In the genomic region with DNA sequence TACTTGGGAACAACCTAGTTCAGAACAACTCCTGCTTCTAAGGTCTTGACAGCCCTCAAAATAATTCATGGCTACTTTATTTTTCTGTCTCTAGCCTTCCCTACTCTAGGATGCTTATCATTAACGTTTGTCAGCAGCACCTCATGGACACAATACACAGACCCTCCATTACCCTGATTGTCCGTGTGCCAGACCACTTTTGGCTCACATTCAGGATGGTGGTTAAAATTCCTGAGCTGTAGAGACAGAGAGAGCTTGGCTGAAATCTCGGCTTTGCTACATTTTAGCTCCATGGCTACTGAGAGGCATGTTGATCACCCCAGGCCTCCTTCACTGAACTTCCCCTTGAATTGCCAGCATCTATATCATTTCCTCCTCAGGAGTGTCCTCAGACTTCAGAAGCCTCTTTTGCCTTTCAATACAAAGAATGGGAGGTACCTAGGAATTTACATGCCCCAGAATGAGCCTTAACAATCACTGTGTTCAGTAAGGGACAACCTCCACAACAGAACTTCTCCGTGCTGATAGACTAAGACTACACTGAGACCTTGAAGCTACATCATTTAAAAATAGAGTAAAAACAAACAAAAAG, we compare ENCODE assay signal across 7 cellular contexts.
"Had no signal": no experiment of that assay in that cellular context is flagged by ENCODE, and none has a peak within 500 bp of the region (broad histone marks: within the 10 kb centered on the region; RNA-seq: fewer than 3 reads in every experiment).

No MANE protein-coding gene starts in this region.

- H3K36me3 ChIP-seq: adrenal gland, stomach, thoracic aorta had no signal

- DNase-seq: activated CD4-positive, alpha-beta T cell treated with anti-CD3 and anti-CD28 coated beads, Interleukin-2, amount 50 U/mL, for 1 hour; activated naive CD4-positive, alpha-beta T cell treated with anti-CD3 and anti-CD28 coated beads, Interleukin-2, amount 50 U/mL, for 16 hours; adrenal gland; midbrain; stomach had no signal

- H3K27me3 ChIP-seq: adrenal gland, stomach had no signal

- H3K27ac Mint-ChIP-seq: activated T-helper 2 cell treated with anti-CD3 and anti-CD28 coated beads, Interferon-gamma antibody, Interleukin-2, Interleukin-4, amounts not matched to agents 10 μg/mL and 5 μg/mL and 100 μg/mL, durations not matched to agents 14 hours and 24 hours and 36 hours had no signal

- H3K4me3 ChIP-seq: adrenal gland, stomach, thoracic aorta had no signal
